Comparison of ENCODE assay signal across 26 cellular contexts in the genomic region with DNA sequence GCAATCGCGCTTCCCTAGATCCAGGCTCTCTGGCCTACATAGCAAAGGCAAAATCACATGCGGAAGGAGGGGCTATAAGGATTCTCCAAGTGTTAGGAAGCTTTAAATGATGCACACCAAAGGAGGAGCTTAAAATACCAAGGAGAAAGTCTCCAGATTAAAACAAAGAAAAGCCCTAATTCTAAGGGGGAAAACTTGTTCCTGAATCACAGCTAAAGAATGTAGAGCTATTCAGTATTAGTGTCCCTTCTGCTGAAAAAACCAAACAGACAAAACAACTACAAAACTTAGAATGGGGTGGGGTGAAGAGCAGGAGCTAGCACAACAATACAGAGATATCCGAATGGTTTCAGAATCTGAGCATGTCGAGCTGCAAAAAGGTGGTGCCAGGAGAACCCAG.
DNase-seq lines count a peak whose midpoint lies in the region; ATAC-seq and TF ChIP-seq lines count a peak whose summit lies in the region.
"Had no signal": no experiment of that assay in that cellular context is flagged by ENCODE, and none has a peak within 500 bp of the region (broad histone marks: within the 10 kb centered on the region; RNA-seq: fewer than 3 reads in every experiment).

No MANE protein-coding gene starts in this region.

- H3K9ac ChIP-seq in endodermal cell (ENCODE audit: extremely low read depth, low read length, poor library complexity, severe bottlenecking): no peak overlapping the region

- WGBS in endodermal cell (ENCODE audit: insufficient coverage in 1 of 2, insufficient read length in 1 of 2), 2 experiments: 84 to 92% methylated on average over 5 of the region's 5 CpGs

- no peak overlapping the region for H3K4me3 Mint-ChIP-seq in endodermal cell
- H3K4me3 Mint-ChIP-seq: brain; CD4-positive, CD25-positive, alpha-beta regulatory T cell; stimulated activated naive CD8-positive, alpha-beta T cell treated with anti-CD3 and anti-CD28 coated beads, Interleukin-15, amount 100 ng/mL, for 72 hours had no signal

- DNase-seq in AG08395 (ENCODE audit: low spot score) (peak; percentile 50), LHCN-M2 (ENCODE audit: low read depth) (peak; percentile 28), endodermal cell (no peak), foreskin melanocyte (peak; percentile 52), COLO668 (lab: John Stamatoyannopoulos, UW; ENCODE audit: unreplicated experiment) (no peak), left ventricle myocardium inferior (no peak)
- DNase-seq in stimulated activated CD4-positive, alpha-beta T cell treated with anti-CD3 and anti-CD28 coated beads, Interleukin-12 subunit alpha, Interleukin-12 subunit beta, amount 100 ng/mL, for 4 hours: no peak
- DNase-seq: activated CD4-positive, alpha-beta T cell treated with anti-CD3 and anti-CD28 coated beads for 48 hours; activated T-cell treated with anti-CD3 and anti-CD28 coated beads, Interleukin-2, amount 50 U/mL, for 48 hours; CD4-positive, CD25-positive, alpha-beta regulatory T cell; cerebellar nuclear complex; dorsolateral prefrontal cortex; EL; H7; hippocampal formation; Kasumi-1; left ventricle myocardium superior; NCI-H1048; NCI-H1694; SHP77; stimulated activated naive CD8-positive, alpha-beta T cell treated with anti-CD3 and anti-CD28 coated beads, Interleukin-15, amount 100 ng/mL, for 72 hours; thyroid gland had no signal

- H3K4me3 ChIP-seq in endodermal cell (ENCODE audit: low read length) (peak overlapping the region; percentile 24), left ventricle myocardium inferior (no peak overlapping the region)
- H3K4me3 ChIP-seq: dorsolateral prefrontal cortex, thyroid gland had no signal

- peaks cover 17% of the 10 kb centered on the region for H3K9me3 ChIP-seq in endodermal cell (ENCODE audit: control insufficient read depth, low read length)
- H3K9me3 ChIP-seq in left ventricle myocardium inferior (replicated peaks): peaks cover 7% of the 10 kb centered on the region
- H3K9me3 ChIP-seq: thyroid gland had no signal

- H3K27me3 ChIP-seq in endodermal cell (ENCODE audit: control insufficient read depth, insufficient read depth, low read length, poor library complexity, severe bottlenecking) (no peaks in the 10 kb centered on the region), left ventricle myocardium inferior (ENCODE audit: low read depth) (no peaks in the 10 kb centered on the region)
- H3K27me3 ChIP-seq: dorsolateral prefrontal cortex, thyroid gland had no signal

- H3K36me3 ChIP-seq in endodermal cell (ENCODE audit: control insufficient read depth, insufficient read depth, low read length) (peaks cover 84% of the 10 kb centered on the region), left ventricle myocardium inferior (peaks cover 3% of the 10 kb centered on the region)
- H3K36me3 ChIP-seq: thyroid gland had no signal

- H3K27ac ChIP-seq in endodermal cell (ENCODE audit: low read depth, low read length) (no peak overlapping the region), left ventricle myocardium inferior (replicated peaks) (no peak overlapping the region)
- H3K27ac ChIP-seq: 22Rv1, dorsolateral prefrontal cortex, thyroid gland, VCaP had no signal

- peaks cover 57% of the 10 kb centered on the region for H3K4me1 Mint-ChIP-seq in endodermal cell
- H3K4me1 Mint-ChIP-seq: stimulated activated naive CD8-positive, alpha-beta T cell treated with anti-CD3 and anti-CD28 coated beads, Interleukin-15, amount 100 ng/mL, for 72 hours had no signal

- ATAC-seq in HG03571 (IDR thresholded peaks at IDR 0.05; ENCODE audit: unreplicated experiment): no peak
- ATAC-seq: left ventricle myocardium superior; stimulated activated naive CD8-positive, alpha-beta T cell treated with anti-CD3 and anti-CD28 coated beads, Interleukin-15, amount 100 ng/mL, for 72 hours had no signal

- no peak for TF ChIP-seq CTCF in endodermal cell (conservative IDR thresholded peaks at IDR 0.05)
- no peak for TF ChIP-seq CTCF in left ventricle myocardium inferior (IDR thresholded peaks at IDR 0.05; ENCODE audit: borderline replicate concordance)

- H3K27me3 Mint-ChIP-seq in endodermal cell (ENCODE audit: insufficient read depth): no peaks in the 10 kb centered on the region
- H3K27me3 Mint-ChIP-seq: brain; CD4-positive, CD25-positive, alpha-beta regulatory T cell; stimulated activated naive CD8-positive, alpha-beta T cell treated with anti-CD3 and anti-CD28 coated beads, Interleukin-15, amount 100 ng/mL, for 72 hours had no signal

- no peaks in the 10 kb centered on the region for H3K9me3 Mint-ChIP-seq in endodermal cell

- no peak overlapping the region for H3K27ac Mint-ChIP-seq in endodermal cell
- H3K27ac Mint-ChIP-seq: brain; CD4-positive, CD25-positive, alpha-beta regulatory T cell; stimulated activated naive CD8-positive, alpha-beta T cell treated with anti-CD3 and anti-CD28 coated beads, Interleukin-15, amount 100 ng/mL, for 72 hours had no signal

- H3K36me3 Mint-ChIP-seq in endodermal cell (ENCODE audit: low read depth): peaks cover 76% of the 10 kb centered on the region
- H3K36me3 Mint-ChIP-seq: CD4-positive, CD25-positive, alpha-beta regulatory T cell had no signal

- intact Hi-C loops in left ventricle myocardium inferior (cut with micrococcal nuclease): no loop called here

- H3K4me1 ChIP-seq in endodermal cell (ENCODE audit: control insufficient read depth, insufficient read depth, low read length): peaks cover 19% of the 10 kb centered on the region
- peaks cover 65% of the 10 kb centered on the region for H3K4me1 ChIP-seq in left ventricle myocardium inferior

Comparison
In these comparisons a context has a peak if more than half of its experiments do, and no peak if none do; other contexts are left out.
1. DNase-seq: peak in AG08395 (single experiment), LHCN-M2 (single experiment) and foreskin melanocyte (single experiment); none in endodermal cell (single experiment), COLO668 (single experiment), left ventricle myocardium inferior (single experiment) and stimulated activated CD4-positive, alpha-beta T cell treated with anti-CD3 and anti-CD28 coated beads, Interleukin-12 subunit alpha, Interleukin-12 subunit beta, amount 100 ng/mL, for 4 hours (single experiment).